28 cellular contexts compared by ENCODE assay signal in the genomic region with DNA sequence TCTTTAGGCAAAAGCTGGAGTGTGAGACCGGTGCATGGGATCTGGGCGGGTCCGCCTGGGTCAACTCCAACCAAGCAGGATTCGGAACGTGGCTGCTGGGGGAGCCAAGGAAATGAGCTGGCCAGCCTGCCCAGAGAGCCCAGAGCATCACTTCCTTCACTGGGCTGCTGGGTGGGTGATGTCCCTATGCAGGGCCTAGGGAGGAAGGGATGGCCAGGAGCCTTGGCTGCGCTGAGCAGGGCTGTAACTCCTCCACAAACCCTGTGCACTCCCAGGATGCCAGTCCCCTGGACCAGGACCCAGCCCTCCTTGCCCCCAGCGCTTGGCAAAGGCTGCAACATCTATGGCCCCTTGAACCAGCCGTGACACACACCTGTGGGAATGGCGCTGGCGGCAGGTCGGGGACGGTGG.
"Had no signal": no experiment of that assay in that cellular context is flagged by ENCODE, and none has a peak within 500 bp of the region (broad histone marks: within the 10 kb centered on the region; RNA-seq: fewer than 3 reads in every experiment).

No MANE protein-coding gene starts in this region.

- ATAC-seq: activated CD8-positive, alpha-beta memory T cell treated with anti-CD3 and anti-CD28 coated beads, Interleukin-2, amount 10 ng/mL, durations not matched to agents 7 days and 5 days; activated CD8-positive, alpha-beta T cell treated with anti-CD3 and anti-CD28 coated beads, Interleukin-2, amount 10 ng/mL, durations not matched to agents 7 days and 5 days; activated naive CD8-positive, alpha-beta T cell treated with anti-CD3 and anti-CD28 coated beads, Interleukin-2, amount 50 U/mL, for 24 hours; body of pancreas; esophagus mucosa; T-helper 17 cell; WTC11 had no signal

- H3K27me3 ChIP-seq: adrenal gland, body of pancreas, dorsolateral prefrontal cortex, heart left ventricle had no signal

- H3K36me3 ChIP-seq: adrenal gland had no signal

- DNase-seq: activated CD4-positive, alpha-beta memory T cell treated with anti-CD3 and anti-CD28 coated beads for 36 hours; activated CD4-positive, alpha-beta T cell treated with anti-CD3 and anti-CD28 coated beads for 1 hour; activated CD4-positive, alpha-beta T cell treated with anti-CD3 and anti-CD28 coated beads for 48 hours; activated CD8-positive, alpha-beta memory T cell treated with anti-CD3 and anti-CD28 coated beads, Interleukin-2, amount 10 ng/mL, durations not matched to agents 7 days and 5 days; activated CD8-positive, alpha-beta memory T cell treated with anti-CD3 and anti-CD28 coated beads, Interleukin-2, amount 50 U/mL, for 4 hours; activated CD8-positive, alpha-beta T cell treated with anti-CD3 and anti-CD28 coated beads, Interleukin-2, amount 10 ng/mL, durations not matched to agents 7 days and 5 days; activated effector memory CD4-positive, alpha-beta T cell treated with anti-CD3 and anti-CD28 coated beads, Interleukin-2, amount 50 U/mL, for 16 hours; activated naive CD4-positive, alpha-beta T cell treated with anti-CD3 and anti-CD28 coated beads for 36 hours; activated naive CD8-positive, alpha-beta T cell treated with anti-CD3 and anti-CD28 coated beads for 36 hours; activated naive CD8-positive, alpha-beta T cell treated with anti-CD3 and anti-CD28 coated beads, Interleukin-2, amount 50 U/mL, for 24 hours; activated T-cell treated with anti-CD3 and anti-CD28 coated beads, Interleukin-2, amount 50 U/mL, for 1 hour; activated T-cell treated with anti-CD3 and anti-CD28 coated beads, Interleukin-2, amount 50 U/mL, for 48 hours; adrenal gland; amygdala; body of pancreas; caudate nucleus; dorsolateral prefrontal cortex; effector memory CD4-positive, alpha-beta T cell; endodermal cell; foreskin fibroblast; heart left ventricle; T-helper 1 cell; T-helper 17 cell; T1000 had no signal

- H3K27ac ChIP-seq: adrenal gland, body of pancreas, coronary artery, dorsolateral prefrontal cortex, heart left ventricle, VCaP had no signal

- H3K4me3 ChIP-seq: adrenal gland, body of pancreas, coronary artery, dorsolateral prefrontal cortex, heart left ventricle had no signal

- H3K9me3 ChIP-seq: adrenal gland, body of pancreas, heart left ventricle had no signal

- H3K4me1 ChIP-seq: adrenal gland, body of pancreas had no signal
